In genomic region chr1:230351516-230351915, GRCh38 we compare ENCODE assay signal across 1 cellular context.
A peak's percentile ranks its signal among the peaks of the same experiment; 100 is the strongest.
TF ChIP-seq lines count a peak whose summit lies in the region.

No MANE protein-coding gene starts in this region.

TF ChIP-seq in liver, 16 proteins besides CTCF, POLR2A, EP300 and RAD21 (continued from another document):
- TF ChIP-seq REST (IDR thresholded peaks at IDR 0.05) (no peak), HNF4A (conservative IDR thresholded peaks at IDR 0.05) (peak in 1 of 2 donors; percentile 62)
